In the genomic region with DNA sequence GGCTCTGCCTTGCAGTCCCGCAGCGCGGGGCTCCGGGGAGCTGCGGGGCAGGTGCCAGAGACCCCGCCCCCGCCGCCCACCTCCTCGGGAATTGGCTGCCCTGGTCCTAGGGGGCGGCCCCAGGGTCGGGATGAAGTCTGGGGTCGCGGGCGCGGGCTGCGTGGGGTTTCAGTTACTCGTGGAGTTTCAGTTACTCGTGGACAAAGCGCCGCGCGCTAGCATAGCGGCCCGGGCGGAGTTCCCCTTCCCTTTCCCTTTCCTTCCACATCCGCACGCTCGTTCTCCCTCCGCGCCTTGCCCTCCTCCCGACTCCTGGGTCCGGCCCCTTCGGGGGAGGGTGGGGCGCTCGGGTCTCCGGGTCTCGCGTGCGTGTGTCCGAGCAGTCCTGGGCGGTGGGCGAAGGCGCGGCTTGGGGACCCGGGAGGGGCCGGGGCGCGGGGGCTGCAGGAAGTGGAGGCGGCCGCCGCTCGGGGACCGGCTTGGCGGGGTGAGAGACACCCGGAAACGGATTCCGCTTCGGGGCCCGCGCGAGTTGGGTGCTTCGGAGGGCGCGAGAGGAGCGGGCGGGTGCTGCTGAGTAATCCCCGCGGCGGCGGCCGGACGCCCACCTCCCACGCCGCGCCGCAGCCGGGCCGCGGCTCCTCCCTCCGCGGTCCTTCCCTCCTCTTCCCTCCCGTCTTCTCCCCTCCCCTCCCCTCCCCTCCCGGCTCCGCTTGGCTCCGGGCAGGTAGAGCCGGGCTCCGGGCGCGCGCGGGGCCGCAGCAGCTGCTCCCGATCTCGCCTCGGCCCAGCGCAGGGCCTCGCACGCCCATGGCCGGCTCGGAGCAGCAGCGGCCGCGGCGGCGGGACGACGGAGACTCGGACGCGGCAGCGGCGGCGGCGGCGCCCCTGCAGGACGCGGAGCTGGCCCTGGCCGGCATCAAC, we compare ENCODE assay signal across 8 cellular contexts. TPM values are rescaled to one million over a fixed set of nuclear protein-coding genes. Genes with fewer than 3 reads are reported as not detected.
DNase-seq lines count a peak whose midpoint lies in the region; ATAC-seq and TF ChIP-seq lines count a peak whose summit lies in the region.

A gene (plus strand): TSS at position 693 of the 924 bp plus-strand sequence. CDS start 118 bp downstream, at position 811.

- TF ChIP-seq CTCF in neural cell (IDR thresholded peaks at IDR 0.05; ENCODE audit: poor library complexity, severe bottlenecking) (no peak), stomach (IDR thresholded peaks at IDR 0.05) (no peak)

- H3K36me3 ChIP-seq in neural cell (ENCODE audit: insufficient read depth, low read length) (no peaks in the 10 kb centered on the region), stomach (no peaks in the 10 kb centered on the region)

- intact Hi-C loops in stomach (cut with DNase I; ENCODE audit: low total_unique reads), result no loop called here

- H2AFZ ChIP-seq in neural cell (ENCODE audit: low read depth, low read length), result peak within 1 kb of the TSS; percentile 77

- peaks cover 30% of the 10 kb centered on the region for H3K79me2 ChIP-seq in neural cell (replicated peaks; ENCODE audit: insufficient read depth, low read length)

- H3K4me3 ChIP-seq in neural cell (ENCODE audit: low read length) (peak within 1 kb of the TSS; percentile 93), stomach (peak within 1 kb of the TSS; percentile 72 to 94 (median 86))

- no peak for TF ChIP-seq RAD21 in neural cell (conservative IDR thresholded peaks at IDR 0.05)

- no peaks in the 10 kb centered on the region for H4K20me1 ChIP-seq in neural cell (ENCODE audit: insufficient read depth)

- H3K27me3 ChIP-seq in neural cell (ENCODE audit: insufficient read depth, low read depth, low read length) (no peaks in the 10 kb centered on the region), stomach (no peaks in the 10 kb centered on the region)

- TF ChIP-seq POLR2A in stomach (IDR thresholded peaks at IDR 0.05), result no peak

- DNase-seq in AML-193 (lab: John Stamatoyannopoulos, UW), result peak; percentile 55 to 68
- peak; percentile 53 for DNase-seq in RPMI8226
- DNase-seq in activated T-helper 1 cell treated with anti-CD3 and anti-CD28 coated beads, Interleukin-2, amount 50 U/mL, for 16 hours (ENCODE audit: low read depth in 1 of 2, low spot score in 1 of 2), result peak; percentile 65 to 77
- DNase-seq in fibroblast of peridontal ligament (ENCODE audit: extremely low read depth), result peak; percentile 52
- DNase-seq in stomach, result peak; percentile 67

- H3K9ac ChIP-seq in neural cell (ENCODE audit: low read length), result peak within 1 kb of the TSS; percentile 79

- no peak for TF ChIP-seq EP300 in neural cell (conservative IDR thresholded peaks at IDR 0.05; ENCODE audit: poor library complexity, severe bottlenecking)
- TF ChIP-seq EP300 in stomach (IDR thresholded peaks at IDR 0.05), result no peak

- H3K27ac ChIP-seq in neural cell (ENCODE audit: low read length) (peak within 1 kb of the TSS; percentile 73), stomach (peak within 1 kb of the TSS; percentile 82 to 95 (median 91))

- 0 to 1% (median 0%) methylated on average over 44 to 118 of the region's 118 CpGs for WGBS in stomach, 5 donors

- ATAC-seq in GM19043 (IDR thresholded peaks at IDR 0.05; ENCODE audit: low read depth, unreplicated experiment), result peak; percentile 39
- ATAC-seq in HG03521 (IDR thresholded peaks at IDR 0.05; ENCODE audit: unreplicated experiment), result peak; percentile 41

- peaks cover 19 to 48% (median 32%) of the 10 kb centered on the region in 4 donors for H3K4me1 ChIP-seq in stomach

- no peaks in the 10 kb centered on the region for H3K9me2 ChIP-seq in neural cell (ENCODE audit: insufficient read depth, low read length)

- no peaks in the 10 kb centered on the region for H3F3A ChIP-seq in neural cell (ENCODE audit: insufficient read depth, low read length, poor library complexity, severe bottlenecking)

- peak within 1 kb of the TSS; percentile 67 for H3K4me2 ChIP-seq in neural cell (ENCODE audit: low read length)

- H3K9me3 ChIP-seq in neural cell (ENCODE audit: low read length), result no peaks in the 10 kb centered on the region
- no peaks in the 10 kb centered on the region for H3K9me3 ChIP-seq in stomach

TF ChIP-seq in neural cell, 6 proteins besides CTCF, POLR2A, EP300 and RAD21:
- peak; percentile 28 for TF ChIP-seq MXI1 (conservative IDR thresholded peaks at IDR 0.05; ENCODE audit: poor library complexity, severe bottlenecking)
- TF ChIP-seq EZH2 (IDR thresholded peaks at IDR 0.05; ENCODE audit: borderline replicate concordance, insufficient read depth, low read length, poor library complexity, severe bottlenecking), result no peak
TF ChIP-seq in neural cell: peak in this region for 1.

RNA-seq across cellular contexts. Expression of the gene that starts here (rescaled TPM):
- polyA plus RNA-seq in neural cell, result 19.9 and 29.7 TPM in 2 replicates
- 61.4 and 62.5 TPM in 2 replicates for polyA minus RNA-seq in neural cell
- 10 to 100 TPM in 4 of 5 donors, 1 to 10 TPM in 1; 1.8 to 42.0 (median 29.0) TPM for total RNA-seq in stomach
- polyA plus RNA-seq in stomach, result 10 to 100 TPM; 10.8 to 19.3 (median 12.7) TPM

Comparison
In these comparisons a context has a peak if more than half of its experiments do, and no peak if none do; other contexts are left out.
1. Peak in every context shown above with its lines: DNase-seq, ATAC-seq, H3K4me3 ChIP-seq and H3K27ac ChIP-seq.